In the genomic region with DNA sequence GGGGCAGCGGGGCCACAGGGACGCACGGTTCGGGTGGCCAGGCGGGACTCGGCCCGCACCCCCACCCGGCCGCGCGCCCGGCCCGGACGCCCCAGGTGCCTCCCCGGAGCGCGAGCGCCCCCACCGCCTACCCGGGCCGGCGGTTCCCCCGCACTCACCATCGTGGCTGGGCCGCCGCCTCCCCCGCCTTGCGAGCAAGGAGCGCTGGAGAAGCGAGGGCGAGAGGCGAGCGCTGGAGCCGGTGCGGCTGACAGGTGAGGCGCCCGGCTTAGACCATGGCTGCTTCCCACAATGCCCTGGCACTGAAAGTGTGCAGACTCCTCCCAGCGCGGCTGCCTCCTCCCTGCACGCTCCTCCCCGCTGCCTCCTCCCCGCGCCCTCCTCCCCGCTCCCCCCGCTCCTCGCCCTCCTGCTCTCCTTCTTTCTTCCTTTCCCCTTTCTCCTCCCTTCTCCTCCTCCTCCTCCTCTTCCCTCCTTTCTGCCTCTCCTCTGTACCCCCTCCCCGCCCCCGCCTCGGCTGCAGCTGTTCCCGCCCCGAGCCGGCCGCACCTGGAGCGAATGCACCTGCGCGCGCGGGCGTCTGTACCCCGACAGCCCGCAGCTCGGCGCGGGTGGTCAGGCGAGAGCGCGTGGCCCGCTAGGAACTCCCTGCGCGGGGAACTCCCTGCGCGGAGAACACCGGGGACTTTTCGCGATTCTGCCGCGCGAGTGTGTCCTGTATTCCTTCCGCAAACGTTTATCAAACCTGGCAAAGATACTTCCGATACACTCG, we compare ENCODE assay signal across 8 cellular contexts. TPM values are rescaled to one million over a fixed set of nuclear protein-coding genes. Genes with fewer than 3 reads are reported as not detected.
DNase-seq lines count a peak whose midpoint lies in the region; ATAC-seq and TF ChIP-seq lines count a peak whose summit lies in the region.

TSS of gene AP1S3 (minus strand) at position 293 of the 772 bp plus-strand sequence. CDS start at position 161, 132 bp downstream.

- H3K36me3 ChIP-seq in Karpas-422 (ENCODE audit: insufficient read depth, low read length): no peaks in the 10 kb centered on the region
- peaks cover 5% of the 10 kb centered on the region for H3K36me3 ChIP-seq in osteoblast (ENCODE audit: insufficient read depth, low read length)
- no peaks in the 10 kb centered on the region for H3K36me3 ChIP-seq in tibial artery

- H3K4me3 ChIP-seq in Karpas-422 (ENCODE audit: low read length) (peak within 1 kb of the TSS; percentile 84), osteoblast (ENCODE audit: insufficient read depth, low read length) (peak within 1 kb of the TSS; percentile 83), tibial artery (peak within 1 kb of the TSS; percentile 62 to 63)

- peak within 1 kb of the TSS; percentile 69 for H3K9ac ChIP-seq in Karpas-422 (ENCODE audit: low read length)

- intact Hi-C loops in tibial artery (cut with DNase I; ENCODE audit: low total_unique reads): no loop called here

- H3K4me2 ChIP-seq in Karpas-422 (ENCODE audit: low read depth, low read length, poor library complexity, severe bottlenecking) (peak within 1 kb of the TSS; percentile 89), osteoblast (ENCODE audit: insufficient read depth, low read length) (peak within 1 kb of the TSS; percentile 95)

- H2AFZ ChIP-seq in Karpas-422 (ENCODE audit: low read length) (peak within 1 kb of the TSS; percentile 94), osteoblast (ENCODE audit: low read length) (peak within 1 kb of the TSS; percentile 81)

- no peaks in the 10 kb centered on the region for H3K9me3 ChIP-seq in Karpas-422 (ENCODE audit: low read length)
- H3K9me3 ChIP-seq in osteoblast (ENCODE audit: low read depth, low read length): no peaks in the 10 kb centered on the region
- H3K9me3 ChIP-seq in tibial artery: no peaks in the 10 kb centered on the region

- peak; percentile 65 for ATAC-seq in GM21786 (IDR thresholded peaks at IDR 0.05; ENCODE audit: unreplicated experiment)

- H3K4me1 ChIP-seq in Karpas-422 (ENCODE audit: low read length) (peaks cover 17% of the 10 kb centered on the region), osteoblast (ENCODE audit: insufficient read depth, low read length) (peaks cover 9% of the 10 kb centered on the region), tibial artery (peaks cover 0 to 20% (median 14%) of the 10 kb centered on the region in 4 donors)

- H4K20me1 ChIP-seq in Karpas-422 (ENCODE audit: insufficient read depth, low read depth, low read length) (no peaks in the 10 kb centered on the region), osteoblast (ENCODE audit: insufficient read depth, low read length) (no peaks in the 10 kb centered on the region)

- DNase-seq in ELR (ENCODE audit: low read depth): peak; percentile 69
- peak; percentile 77 for DNase-seq in Karpas-422
- DNase-seq in SHP77 (lab: John Stamatoyannopoulos, UW): peak; percentile 70 to 77
- DNase-seq in activated gamma-delta T cell treated with Interleukin-2 at 50 U/mL for 16 hours: peak; percentile 52
- peak; percentile 90 for DNase-seq in germinal center (ENCODE audit: low spot score)
- DNase-seq in osteoblast (ENCODE audit: insufficient read length, low spot score, missing footprints): peak; percentile 97
- peak; percentile 27 to 77 for DNase-seq in tibial artery

- no peak for TF ChIP-seq CTCF in osteoblast (IDR thresholded peaks at IDR 0.05; ENCODE audit: extremely low read depth, low read depth, low read length)
- no peak for TF ChIP-seq CTCF in tibial artery (IDR thresholded peaks at IDR 0.05)

- H3K79me2 ChIP-seq in Karpas-422 (ENCODE audit: low read length): no peaks in the 10 kb centered on the region
- H3K79me2 ChIP-seq in osteoblast (ENCODE audit: insufficient read depth, low read length): peaks cover 16% of the 10 kb centered on the region

- no peak within 1 kb of the TSS for H3K27ac ChIP-seq in Karpas-422 (ENCODE audit: low read length)
- H3K27ac ChIP-seq in osteoblast (ENCODE audit: low read depth, low read length): peak within 1 kb of the TSS; percentile 23
- peak within 1 kb of the TSS; percentile 57 to 77 for H3K27ac ChIP-seq in tibial artery

- H3K27me3 ChIP-seq in Karpas-422 (ENCODE audit: low read length) (no peaks in the 10 kb centered on the region), osteoblast (ENCODE audit: insufficient read depth, low read length) (no peaks in the 10 kb centered on the region), tibial artery (no peaks in the 10 kb centered on the region)

- H3K9me2 ChIP-seq in Karpas-422 (replicated peaks; ENCODE audit: insufficient read depth, low read length): no peaks in the 10 kb centered on the region

RNA-seq across cellular contexts. Expression of gene AP1S3, which starts in this region (rescaled TPM):
- 2.3 TPM in 1 of 2 replicates, not detected in the other for total RNA-seq in Karpas-422 (2014; rRNA removed; shearing (Covaris generic); ENCODE audit: low replicate concordance)
- 2.2 and 2.7 TPM in 2 replicates for total RNA-seq in osteoblast
